ENCODE assay signal across 24 cellular contexts in genomic region chr1:7315316-7315715, GRCh38.
A peak's percentile ranks its signal among the peaks of the same experiment; 100 is the strongest.
DNase-seq lines count a peak whose midpoint lies in the region; ATAC-seq and TF ChIP-seq lines count a peak whose summit lies in the region.
"Had no signal": no experiment of that assay in that cellular context is flagged by ENCODE, and none has a peak within 500 bp of the region (broad histone marks: within the 10 kb centered on the region; RNA-seq: fewer than 3 reads in every experiment).

No MANE protein-coding gene starts in this region.

- WGBS in lung, 2 donors = 87 to 91% methylated on average over 4 of the region's 4 CpGs

- H3K4me3 ChIP-seq in right atrium auricular region = no peak overlapping the region
- H3K4me3 ChIP-seq in fibroblast of mammary gland (ENCODE audit: control insufficient read depth, low read depth, low read length) = no peak overlapping the region
- H3K4me3 ChIP-seq in lung = no peak overlapping the region

- no peak for TF ChIP-seq CTCF in right atrium auricular region (IDR thresholded peaks at IDR 0.05)
- TF ChIP-seq CTCF in fibroblast of mammary gland (conservative IDR thresholded peaks at IDR 0.05; ENCODE audit: control insufficient read depth, insufficient read depth, low read depth, low read length) = no peak
- TF ChIP-seq CTCF in lung (IDR thresholded peaks at IDR 0.05; ENCODE audit: control extremely low read depth, extremely low read depth) = no peak

- intact Hi-C loops in cardiac septum (cut with DNase I) = no loop called here

- H3K27ac ChIP-seq in right atrium auricular region (no peak overlapping the region), lung (ENCODE audit: low read depth in 1 of 2, low read length in 1 of 2) (no peak overlapping the region)
- H3K27ac ChIP-seq: C4-2B, KMS-11, RWPE1 had no signal

- H3K36me3 ChIP-seq in right atrium auricular region (no peaks in the 10 kb centered on the region), lung (ENCODE audit: control insufficient read depth in 2 of 2, insufficient read depth in 2 of 2, low read length in 2 of 2) (no peaks in the 10 kb centered on the region)

- ATAC-seq in lung (ENCODE audit: insufficient read depth, low FRiP score) (no peak), HG03460 (IDR thresholded peaks at IDR 0.05; ENCODE audit: unreplicated experiment) (no peak)
- ATAC-seq: CD8-positive, alpha-beta T cell had no signal

- in situ Hi-C loops in ACHN (cut with HindIII; ENCODE audit: low pct_ligation_motif_present, low pct_unique_long_range_greater_than_20kb, low sequenced_read_pairs) = no loop called here

- DNase-seq in right atrium auricular region (ENCODE audit: low spot score) (peak; percentile 9), cardiac septum (ENCODE audit: low spot score) (no peak), RPMI7951 (ENCODE audit: low read depth) (peak; percentile 60), fibroblast of mammary gland (ENCODE audit: low read depth) (peak; percentile 71), lung (ENCODE audit: low spot score) (peak; percentile 2), HuH-7 (ENCODE audit: low spot score) (no peak), ACHN (no peak)
- DNase-seq: 8988T; Caco-2; CD8-positive, alpha-beta T cell; GF-D8; NCI-H1048; NCI-H1417; NCI-H1694 treated with DMSO at 0.1 percent for 48 hours; NCI-H2081 treated with DMSO at 0.1 percent for 48 hours; NCI-H2171; NCI-H226; NCI-H510A; NCI-H69; SHP77 treated with DMSO at 0.1 percent for 48 hours had no signal

- H3K9me3 ChIP-seq in right atrium auricular region (no peaks in the 10 kb centered on the region), lung (ENCODE audit: control insufficient read depth in 2 of 2, insufficient read depth in 1 of 2, low read length in 1 of 2) (no peaks in the 10 kb centered on the region)
- H3K9me3 ChIP-seq: Caco-2 had no signal

- H3K27me3 ChIP-seq in right atrium auricular region (no peaks in the 10 kb centered on the region), lung (ENCODE audit: control insufficient read depth, insufficient read depth) (no peaks in the 10 kb centered on the region)

- no peaks in the 10 kb centered on the region for H3K4me1 ChIP-seq in right atrium auricular region
- no peaks in the 10 kb centered on the region for H3K4me1 ChIP-seq in lung (ENCODE audit: control insufficient read depth in 2 of 2, insufficient read depth in 2 of 2, low read length in 2 of 2)
- H3K4me1 ChIP-seq: Caco-2 had no signal

Comparison
In these comparisons a context has a peak if more than half of its experiments do, and no peak if none do; other contexts are left out.
1. DNase-seq: peak in right atrium auricular region (single experiment), RPMI7951 (single experiment), fibroblast of mammary gland (single experiment) and lung (single experiment); none in cardiac septum (single experiment), HuH-7 (single experiment) and ACHN (single experiment).